ENCODE assay signal across 16 cellular contexts in the genomic region with DNA sequence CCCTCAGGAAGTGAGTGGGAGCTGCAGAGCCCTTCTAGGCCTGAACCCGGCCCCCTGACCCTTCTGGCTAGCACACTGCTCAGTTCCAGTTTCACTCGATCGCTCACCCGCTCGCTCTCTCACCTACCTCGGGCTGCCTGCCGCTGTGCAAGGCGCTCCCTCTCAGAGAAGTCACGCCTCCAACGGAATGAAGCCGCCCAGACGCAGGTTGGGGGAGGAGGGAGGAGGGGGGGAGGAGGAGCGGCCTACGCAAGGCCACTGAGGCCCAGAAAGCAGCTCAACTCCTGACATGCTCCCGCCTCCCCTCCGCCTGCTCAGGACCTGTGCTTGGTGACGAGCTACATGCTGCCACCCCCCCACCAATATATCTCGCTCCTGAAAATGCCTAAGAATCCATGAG. TPM values are rescaled to one million over a fixed set of nuclear protein-coding genes. Genes with fewer than 3 reads are reported as not detected.
A peak's percentile ranks its signal among the peaks of the same experiment; 100 is the strongest.
DNase-seq lines count a peak whose midpoint lies in the region; ATAC-seq lines count a peak whose summit lies in the region.
"Had no signal": no experiment of that assay in that cellular context is flagged by ENCODE, and none has a peak within 500 bp of the region (broad histone marks: within the 10 kb centered on the region; RNA-seq: fewer than 3 reads in every experiment).

No MANE protein-coding gene starts in this region.

- ATAC-seq in naive B cell (ENCODE audit: low read depth in 2 of 2) (no peak), GM19351 (IDR thresholded peaks at IDR 0.05; ENCODE audit: unreplicated experiment) (no peak)
- ATAC-seq: naive thymus-derived CD8-positive, alpha-beta T cell had no signal

- peaks cover 0 to 9% of the 10 kb centered on the region in 2 donors for H3K36me3 Mint-ChIP-seq in naive B cell

- peak; percentile 32 for DNase-seq in DMS79 treated with DMSO at 0.1 percent for 48 hours (lab: John Stamatoyannopoulos, UW)
- DNase-seq in DMS79 (lab: John Stamatoyannopoulos, UW), result no peak
- peak in 44 of 76 experiments; percentile 13 to 71 (median 38) for DNase-seq in HUDEP-2 (lab: John Stamatoyannopoulos, UW; ENCODE audit: unreplicated experiment in 76 of 76)
- peak; percentile 89 for DNase-seq in cerebellar cortex (ENCODE audit: low spot score)
- no peak for DNase-seq in naive B cell
- no peak for DNase-seq in amygdala (lab: John Stamatoyannopoulos, UW)
- no peak for DNase-seq in iPS-NIHi7 (ENCODE audit: extremely low spot score)
- DNase-seq: activated CD4-positive, alpha-beta T cell treated with anti-CD3 and anti-CD28 coated beads for 4 hours; activated gamma-delta T cell; Caco-2; colonic mucosa; NK-92 treated with Interleukin-12 subunit alpha and Interleukin-12 subunit beta, amount 100 ng/mL, for 24 hours; stimulated activated CD4-positive, alpha-beta T cell treated with anti-CD3 and anti-CD28 coated beads, Interleukin-12 subunit alpha, Interleukin-12 subunit beta, amount 100 ng/mL, for 4 hours had no signal

- H3K9me3 Mint-ChIP-seq in naive B cell, result no peaks in the 10 kb centered on the region
- H3K9me3 Mint-ChIP-seq: naive thymus-derived CD8-positive, alpha-beta T cell had no signal

- H3K4me3 Mint-ChIP-seq in naive B cell, result peak overlapping the region in 6 of 8 donors; percentile 15 to 78 (median 38)

- peak overlapping the region in 1 of 6 donors; percentile 47 for H3K27ac Mint-ChIP-seq in naive B cell

- H3K4me1 Mint-ChIP-seq in naive B cell, result peaks cover 23 to 33% (median 29%) of the 10 kb centered on the region in 3 donors

- peaks cover 37 to 88% (median 69%) of the 10 kb centered on the region in 3 donors for H3K27me3 Mint-ChIP-seq in naive B cell

RNA-seq across cellular contexts. Expression of a gene that starts 3.3 kb away (rescaled TPM):
- polyA plus RNA-seq in naive B cell (ENCODE audit: low read depth in 6 of 6), result not detected
- polyA plus RNA-seq: keratinocyte; naive thymus-derived CD8-positive, alpha-beta T cell had no signal

Comparison
In these comparisons a context has a peak if more than half of its experiments do, and no peak if none do; other contexts are left out.
1. DNase-seq: peak in DMS79 treated with DMSO at 0.1 percent for 48 hours (single experiment), HUDEP-2 (44 of 76) and cerebellar cortex (single experiment); none in DMS79 (single experiment), naive B cell (single experiment), amygdala (0 of 56) and iPS-NIHi7 (single experiment).